Comparison of ENCODE assay signal across 16 cellular contexts in genomic region chr19:4577020-4577782, GRCh38. TPM values are rescaled to one million over a fixed set of nuclear protein-coding genes. Genes with fewer than 3 reads are reported as not detected.
A peak's percentile ranks its signal among the peaks of the same experiment; 100 is the strongest.
DNase-seq lines count a peak whose midpoint lies in the region; ATAC-seq, FAIRE-seq and TF ChIP-seq lines count a peak whose summit lies in the region.
"Had no signal": no experiment of that assay in that cellular context is flagged by ENCODE, and none has a peak within 500 bp of the region (broad histone marks: within the 10 kb centered on the region; RNA-seq: fewer than 3 reads in every experiment).

No MANE protein-coding gene starts in this region.

- no peak for TF ChIP-seq POLR2A in stomach (IDR thresholded peaks at IDR 0.05)

- DNase-seq in ELR (ENCODE audit: low read depth) (peak; percentile 50), HuH-7.5 (ENCODE audit: low spot score) (peak; percentile 70), UCSD-AML1 (lab: John Stamatoyannopoulos, UW; ENCODE audit: unreplicated experiment) (peak; percentile 33), frontal cortex (ENCODE audit: low spot score in 2 of 2) (no peak), stomach (no peak)
- DNase-seq: activated T-cell treated with anti-CD3 and anti-CD28 coated beads, Interleukin-2, amount 50 U/mL, for 72 hours; amygdala; GOT3; MM.1S; PC-9; stimulated activated naive CD4-positive, alpha-beta T cell had no signal

- peaks cover 0 to 27% (median 12%) of the 10 kb centered on the region in 4 donors for H3K4me1 ChIP-seq in stomach

- H3K27ac Mint-ChIP-seq in nephron = peak overlapping the region; percentile 56 to 84 (median 75)
- H3K27ac Mint-ChIP-seq: activated T-cell treated with anti-CD3 and anti-CD28 coated beads, Interleukin-2, amount 50 U/mL, for 72 hours; memory B cell had no signal

- H3K9me3 ChIP-seq in stomach = no peaks in the 10 kb centered on the region
- H3K9me3 ChIP-seq: vagina had no signal

- no peak for ATAC-seq in GM18909 (IDR thresholded peaks at IDR 0.05; ENCODE audit: poor library complexity, unreplicated experiment)
- ATAC-seq: activated T-cell treated with anti-CD3 and anti-CD28 coated beads, Interleukin-2, amount 50 U/mL, for 72 hours had no signal

- TF ChIP-seq CTCF in nephron (IDR thresholded peaks at IDR 0.05; ENCODE audit: unreplicated experiment in 3 of 3) (no peak), stomach (IDR thresholded peaks at IDR 0.05) (no peak)

- no peak for FAIRE-seq in frontal cortex (lab: Jason Lieb, UNC)

- H3K4me1 Mint-ChIP-seq in nephron = peaks cover 29% of the 10 kb centered on the region

- H3K9me3 Mint-ChIP-seq in nephron = no peaks in the 10 kb centered on the region
- H3K9me3 Mint-ChIP-seq: activated T-cell treated with anti-CD3 and anti-CD28 coated beads, Interleukin-2, amount 50 U/mL, for 72 hours; memory B cell had no signal

- no peak overlapping the region for H3K27ac ChIP-seq in stomach
- H3K27ac ChIP-seq: PC-9, vagina had no signal

- H3K36me3 Mint-ChIP-seq in nephron (ENCODE audit: low read depth) = no peaks in the 10 kb centered on the region
- H3K36me3 Mint-ChIP-seq: memory B cell had no signal

- intact Hi-C loops in stomach (cut with DNase I; ENCODE audit: low total_unique reads) = loop anchor here (10.0 kb wide), 1 partner anchor 48 kb away; no protein-coding TSS in a partner anchor

- peaks cover 18% of the 10 kb centered on the region for H3K27me3 Mint-ChIP-seq in nephron (ENCODE audit: low read depth)

- TF ChIP-seq EP300 in stomach (IDR thresholded peaks at IDR 0.05) = no peak

- no peaks in the 10 kb centered on the region for H3K36me3 ChIP-seq in stomach
- H3K36me3 ChIP-seq: vagina had no signal

- peak overlapping the region in 1 of 3 experiments; percentile 12 for H3K4me3 Mint-ChIP-seq in nephron
- H3K4me3 Mint-ChIP-seq: memory B cell had no signal

- peaks cover 4 to 93% (median 70%) of the 10 kb centered on the region in 3 donors for H3K27me3 ChIP-seq in stomach
- H3K27me3 ChIP-seq: vagina had no signal

- WGBS in stomach, 5 donors = 78 to 88% (median 82%) methylated on average over 4 to 5 of the region's 5 CpGs

- H3K4me3 ChIP-seq in stomach = no peak overlapping the region
- H3K4me3 ChIP-seq: PC-9, vagina had no signal

RNA-seq across cellular contexts. Expression of gene SEMA6B, which starts 17.7 kb away (rescaled TPM):
- 33.0 TPM for total RNA-seq in frontal cortex
- 1 to 10 TPM in 4 of 5 donors, not detected in 1; 1.2 to 6.7 (median 2.1) TPM for total RNA-seq in stomach
- 1 to 10 TPM; 1.7 to 2.1 (median 1.9) TPM for polyA plus RNA-seq in stomach
- total RNA-seq: T-helper 1 cell treated with Interleukin-12 subunit alpha and Interleukin-12 subunit beta and Interleukin-4 antibody, amounts not matched to agents 30 ng/mL and 1 ng/mL, for 36 hours had no signal

RNA-seq across cellular contexts. Expression of gene LRG1, which starts 37.4 kb away (rescaled TPM):
- total RNA-seq in frontal cortex (under 0.01 TPM), stomach (10 to 100 TPM in 1 of 5 donors, 1 to 10 TPM in 3, not detected in 1; 4.2 to 17.2 (median 7.3) TPM)
- polyA plus RNA-seq in stomach = 10 to 100 TPM in 2 of 3 donors, 1 to 10 TPM in 1; 2.1 to 23.3 (median 16.1) TPM

RNA-seq across cellular contexts. Expression of gene PLIN5, which starts 42.2 kb away (rescaled TPM):
- total RNA-seq in frontal cortex (0.82 TPM), stomach (100 to 1,000 TPM in 1 of 5 donors, 10 to 100 TPM in 2, 1 to 10 TPM in 2; 1.4 to 114 (median 37.8) TPM)
- polyA plus RNA-seq in stomach = 10 to 100 TPM; 23.8 to 37.9 (median 25.3) TPM
- total RNA-seq: T-helper 1 cell treated with Interleukin-12 subunit alpha and Interleukin-12 subunit beta and Interleukin-4 antibody, amounts not matched to agents 30 ng/mL and 1 ng/mL, for 36 hours had no signal

RNA-seq across cellular contexts. Expression of gene PLIN4, which starts 58.9 kb away (rescaled TPM):
- under 0.01 TPM for total RNA-seq in frontal cortex
- total RNA-seq in stomach = 10 to 100 TPM in 3 of 5 donors, 1 to 10 TPM in 2; 9.0 to 64.7 (median 24.9) TPM
- 10 to 100 TPM in 1 of 3 donors, 1 to 10 TPM in 2; 3.5 to 13.2 (median 6.8) TPM for polyA plus RNA-seq in stomach
- total RNA-seq: T-helper 1 cell treated with Interleukin-12 subunit alpha and Interleukin-12 subunit beta and Interleukin-4 antibody, amounts not matched to agents 30 ng/mL and 1 ng/mL, for 36 hours had no signal

Comparison
In these comparisons a context has a peak if more than half of its experiments do, and no peak if none do; other contexts are left out.
1. DNase-seq: peak in ELR (single experiment), HuH-7.5 (single experiment) and UCSD-AML1 (single experiment); none in frontal cortex (0 of 2) and stomach (single experiment).